In genomic region chr15:90463381-90463780, GRCh38 we compare ENCODE assay signal across 1 cellular context.
A peak's percentile ranks its signal among the peaks of the same experiment; 100 is the strongest.
TF ChIP-seq lines count a peak whose summit lies in the region.

No MANE protein-coding gene starts in this region.

TF ChIP-seq in GM12878, 131 proteins besides CTCF, POLR2A, EP300 and RAD21 (continued from another document):
- TF ChIP-seq, protein P1, sequence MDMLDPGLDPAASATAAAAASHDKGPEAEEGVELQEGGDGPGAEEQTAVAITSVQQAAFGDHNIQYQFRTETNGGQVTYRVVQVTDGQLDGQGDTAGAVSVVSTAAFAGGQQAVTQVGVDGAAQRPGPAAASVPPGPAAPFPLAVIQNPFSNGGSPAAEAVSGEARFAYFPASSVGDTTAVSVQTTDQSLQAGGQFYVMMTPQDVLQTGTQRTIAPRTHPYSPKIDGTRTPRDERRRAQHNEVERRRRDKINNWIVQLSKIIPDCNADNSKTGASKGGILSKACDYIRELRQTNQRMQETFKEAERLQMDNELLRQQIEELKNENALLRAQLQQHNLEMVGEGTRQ (IDR thresholded peaks at IDR 0.05; ENCODE audit: borderline replicate concordance, low read depth, low read length): no peak
- TF ChIP-seq, protein P2, sequence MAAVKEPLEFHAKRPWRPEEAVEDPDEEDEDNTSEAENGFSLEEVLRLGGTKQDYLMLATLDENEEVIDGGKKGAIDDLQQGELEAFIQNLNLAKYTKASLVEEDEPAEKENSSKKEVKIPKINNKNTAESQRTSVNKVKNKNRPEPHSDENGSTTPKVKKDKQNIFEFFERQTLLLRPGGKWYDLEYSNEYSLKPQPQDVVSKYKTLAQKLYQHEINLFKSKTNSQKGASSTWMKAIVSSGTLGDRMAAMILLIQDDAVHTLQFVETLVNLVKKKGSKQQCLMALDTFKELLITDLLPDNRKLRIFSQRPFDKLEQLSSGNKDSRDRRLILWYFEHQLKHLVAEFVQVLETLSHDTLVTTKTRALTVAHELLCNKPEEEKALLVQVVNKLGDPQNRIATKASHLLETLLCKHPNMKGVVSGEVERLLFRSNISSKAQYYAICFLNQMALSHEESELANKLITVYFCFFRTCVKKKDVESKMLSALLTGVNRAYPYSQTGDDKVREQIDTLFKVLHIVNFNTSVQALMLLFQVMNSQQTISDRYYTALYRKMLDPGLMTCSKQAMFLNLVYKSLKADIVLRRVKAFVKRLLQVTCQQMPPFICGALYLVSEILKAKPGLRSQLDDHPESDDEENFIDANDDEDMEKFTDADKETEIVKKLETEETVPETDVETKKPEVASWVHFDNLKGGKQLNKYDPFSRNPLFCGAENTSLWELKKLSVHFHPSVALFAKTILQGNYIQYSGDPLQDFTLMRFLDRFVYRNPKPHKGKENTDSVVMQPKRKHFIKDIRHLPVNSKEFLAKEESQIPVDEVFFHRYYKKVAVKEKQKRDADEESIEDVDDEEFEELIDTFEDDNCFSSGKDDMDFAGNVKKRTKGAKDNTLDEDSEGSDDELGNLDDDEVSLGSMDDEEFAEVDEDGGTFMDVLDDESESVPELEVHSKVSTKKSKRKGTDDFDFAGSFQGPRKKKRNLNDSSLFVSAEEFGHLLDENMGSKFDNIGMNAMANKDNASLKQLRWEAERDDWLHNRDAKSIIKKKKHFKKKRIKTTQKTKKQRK (IDR thresholded peaks at IDR 0.05; ENCODE audit: low read depth, low read length): no peak
- TF ChIP-seq, protein P3, sequence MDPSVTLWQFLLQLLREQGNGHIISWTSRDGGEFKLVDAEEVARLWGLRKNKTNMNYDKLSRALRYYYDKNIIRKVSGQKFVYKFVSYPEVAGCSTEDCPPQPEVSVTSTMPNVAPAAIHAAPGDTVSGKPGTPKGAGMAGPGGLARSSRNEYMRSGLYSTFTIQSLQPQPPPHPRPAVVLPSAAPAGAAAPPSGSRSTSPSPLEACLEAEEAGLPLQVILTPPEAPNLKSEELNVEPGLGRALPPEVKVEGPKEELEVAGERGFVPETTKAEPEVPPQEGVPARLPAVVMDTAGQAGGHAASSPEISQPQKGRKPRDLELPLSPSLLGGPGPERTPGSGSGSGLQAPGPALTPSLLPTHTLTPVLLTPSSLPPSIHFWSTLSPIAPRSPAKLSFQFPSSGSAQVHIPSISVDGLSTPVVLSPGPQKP (IDR thresholded peaks at IDR 0.05; ENCODE audit: low read depth, low read length): no peak
- TF ChIP-seq NRF1 (conservative IDR thresholded peaks at IDR 0.05; ENCODE audit: low read depth, low read length) (no peak), JUNB (IDR thresholded peaks at IDR 0.05) (peak; percentile 31; the same call in 1 of the 2 replicates), TCF7 (IDR thresholded peaks at IDR 0.05; ENCODE audit: borderline replicate concordance) (no peak), MEF2A (IDR thresholded peaks at IDR 0.05; ENCODE audit: insufficient read depth, low read depth, low read length) (peak; percentile 67; the same call in 1 of the 2 replicates), CREM (IDR thresholded peaks at IDR 0.05; ENCODE audit: low read depth) (peak; percentile 70), SIN3A (IDR thresholded peaks at IDR 0.05; ENCODE audit: low read depth, low read length) (no peak), EED (IDR thresholded peaks at IDR 0.05; ENCODE audit: low read depth) (no peak), KLF5 (IDR thresholded peaks at IDR 0.05; ENCODE audit: partially characterized antibody) (no peak), MXI1 (IDR thresholded peaks at IDR 0.05; ENCODE audit: low read depth, low read length) (no peak), NFXL1 (IDR thresholded peaks at IDR 0.05; ENCODE audit: borderline replicate concordance) (no peak), ESRRA (IDR thresholded peaks at IDR 0.05; ENCODE audit: low read length) (no peak), IRF4 (IDR thresholded peaks at IDR 0.05; ENCODE audit: low read depth, low read length) (no peak), RCOR1 (conservative IDR thresholded peaks at IDR 0.05; ENCODE audit: low read depth, low read length) (no peak), NR2F1 (conservative IDR thresholded peaks at IDR 0.05) (no peak), TAF1 (IDR thresholded peaks at IDR 0.05; ENCODE audit: borderline replicate concordance, low read depth, low read length) (no peak), NR2C2 (IDR thresholded peaks at IDR 0.05; ENCODE audit: borderline replicate concordance, control insufficient read depth, insufficient read length, low read depth) (no peak), ZBTB33 (IDR thresholded peaks at IDR 0.05) (no peak), CEBPB (IDR thresholded peaks at IDR 0.05; ENCODE audit: borderline replicate concordance in 1 of 2, low read depth in 2 of 2, low read length in 2 of 2) (no peak), MEF2B (IDR thresholded peaks at IDR 0.05; ENCODE audit: partially characterized antibody, poor library complexity, severe bottlenecking) (peak; percentile 71), EGR1 (IDR thresholded peaks at IDR 0.05; ENCODE audit: borderline replicate concordance in 1 of 2, low read depth in 2 of 2, low read length in 2 of 2) (no peak), SMARCA5 (IDR thresholded peaks at IDR 0.05) (no peak), SPI1 (IDR thresholded peaks at IDR 0.05; ENCODE audit: borderline replicate concordance, insufficient read depth, low read depth, low read length) (no peak), ZNF592 (IDR thresholded peaks at IDR 0.05) (no peak), KAT2A (conservative IDR thresholded peaks at IDR 0.05; ENCODE audit: control insufficient read depth, low read depth, low read length) (no peak), ZNF207 (IDR thresholded peaks at IDR 0.05; ENCODE audit: borderline replicate concordance) (no peak), ZBTB4 (CRISPR knock-in tag; IDR thresholded peaks at IDR 0.05) (no peak)
- TF ChIP-seq, protein P4, sequence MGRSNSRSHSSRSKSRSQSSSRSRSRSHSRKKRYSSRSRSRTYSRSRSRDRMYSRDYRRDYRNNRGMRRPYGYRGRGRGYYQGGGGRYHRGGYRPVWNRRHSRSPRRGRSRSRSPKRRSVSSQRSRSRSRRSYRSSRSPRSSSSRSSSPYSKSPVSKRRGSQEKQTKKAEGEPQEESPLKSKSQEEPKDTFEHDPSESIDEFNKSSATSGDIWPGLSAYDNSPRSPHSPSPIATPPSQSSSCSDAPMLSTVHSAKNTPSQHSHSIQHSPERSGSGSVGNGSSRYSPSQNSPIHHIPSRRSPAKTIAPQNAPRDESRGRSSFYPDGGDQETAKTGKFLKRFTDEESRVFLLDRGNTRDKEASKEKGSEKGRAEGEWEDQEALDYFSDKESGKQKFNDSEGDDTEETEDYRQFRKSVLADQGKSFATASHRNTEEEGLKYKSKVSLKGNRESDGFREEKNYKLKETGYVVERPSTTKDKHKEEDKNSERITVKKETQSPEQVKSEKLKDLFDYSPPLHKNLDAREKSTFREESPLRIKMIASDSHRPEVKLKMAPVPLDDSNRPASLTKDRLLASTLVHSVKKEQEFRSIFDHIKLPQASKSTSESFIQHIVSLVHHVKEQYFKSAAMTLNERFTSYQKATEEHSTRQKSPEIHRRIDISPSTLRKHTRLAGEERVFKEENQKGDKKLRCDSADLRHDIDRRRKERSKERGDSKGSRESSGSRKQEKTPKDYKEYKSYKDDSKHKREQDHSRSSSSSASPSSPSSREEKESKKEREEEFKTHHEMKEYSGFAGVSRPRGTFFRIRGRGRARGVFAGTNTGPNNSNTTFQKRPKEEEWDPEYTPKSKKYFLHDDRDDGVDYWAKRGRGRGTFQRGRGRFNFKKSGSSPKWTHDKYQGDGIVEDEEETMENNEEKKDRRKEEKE (IDR thresholded peaks at IDR 0.05): no peak
- TF ChIP-seq, protein P5, sequence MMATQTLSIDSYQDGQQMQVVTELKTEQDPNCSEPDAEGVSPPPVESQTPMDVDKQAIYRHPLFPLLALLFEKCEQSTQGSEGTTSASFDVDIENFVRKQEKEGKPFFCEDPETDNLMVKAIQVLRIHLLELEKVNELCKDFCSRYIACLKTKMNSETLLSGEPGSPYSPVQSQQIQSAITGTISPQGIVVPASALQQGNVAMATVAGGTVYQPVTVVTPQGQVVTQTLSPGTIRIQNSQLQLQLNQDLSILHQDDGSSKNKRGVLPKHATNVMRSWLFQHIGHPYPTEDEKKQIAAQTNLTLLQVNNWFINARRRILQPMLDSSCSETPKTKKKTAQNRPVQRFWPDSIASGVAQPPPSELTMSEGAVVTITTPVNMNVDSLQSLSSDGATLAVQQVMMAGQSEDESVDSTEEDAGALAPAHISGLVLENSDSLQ (IDR thresholded peaks at IDR 0.05): no peak
